10 cellular contexts compared by ENCODE assay signal in the genomic region with DNA sequence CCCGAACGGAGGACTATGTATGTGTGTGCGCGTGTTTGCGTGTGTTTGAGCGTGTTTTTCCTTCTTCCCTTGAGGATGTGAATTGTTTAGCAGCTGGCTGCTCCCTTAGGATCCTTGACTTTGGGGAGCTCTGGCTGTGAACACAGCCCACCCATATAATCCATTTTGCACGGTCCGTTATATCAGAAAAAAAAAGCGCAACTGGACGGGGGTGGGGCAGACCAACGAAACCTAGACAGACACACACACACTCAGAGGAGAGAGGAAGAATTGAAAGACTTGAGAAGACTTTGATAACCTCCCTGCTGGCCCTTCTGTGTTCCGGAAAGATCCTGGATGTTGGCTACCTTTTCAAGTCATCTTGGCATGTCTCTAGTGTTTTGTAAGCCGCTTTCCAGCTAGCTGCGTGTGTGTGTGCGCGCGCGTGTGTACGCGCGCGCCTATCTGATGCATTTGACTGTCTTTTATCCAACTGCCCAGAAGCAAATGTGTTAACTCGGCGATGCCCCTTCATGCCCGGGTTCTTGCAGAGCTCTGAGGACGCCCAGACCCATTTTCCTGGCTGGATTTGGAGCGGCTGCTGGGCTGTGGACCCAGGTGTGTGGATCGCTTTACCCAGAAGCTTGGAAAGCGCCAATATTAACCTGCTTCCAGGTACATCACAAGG. TPM values are rescaled to one million over a fixed set of nuclear protein-coding genes. Genes with fewer than 3 reads are reported as not detected.
A peak's percentile ranks its signal among the peaks of the same experiment; 100 is the strongest.
DNase-seq lines count a peak whose midpoint lies in the region; ATAC-seq, FAIRE-seq and TF ChIP-seq lines count a peak whose summit lies in the region.
"Had no signal": no experiment of that assay in that cellular context is flagged by ENCODE, and none has a peak within 500 bp of the region (broad histone marks: within the 10 kb centered on the region; RNA-seq: fewer than 3 reads in every experiment).

No MANE protein-coding gene starts in this region.

- peak overlapping the region; percentile 70 for H4K91ac ChIP-seq in trophoblast cell (ENCODE audit: low read depth, low read length)

- peak overlapping the region; percentile 72 for H3K4me2 ChIP-seq in trophoblast cell (ENCODE audit: low read length)

- H2BK5ac ChIP-seq in trophoblast cell (ENCODE audit: low read depth, low read length, poor library complexity), result no peak overlapping the region

- H3K36me3 ChIP-seq in Panc1 (ENCODE audit: control insufficient read depth, insufficient read depth, low read length) (no peaks in the 10 kb centered on the region), trophoblast cell (ENCODE audit: control insufficient read depth in 1 of 2, insufficient read depth in 2 of 2, low read length in 2 of 2) (no peaks in the 10 kb centered on the region)

- no peak for ATAC-seq in activated CD4-positive, alpha-beta T cell treated with anti-CD3 and anti-CD28 coated beads for 36 hours
- ATAC-seq in Panc1, result no peak; the same call in 1 of the 2 replicates

- no CpG with 5 or more reads among the region's 29 CpGs for WGBS in trophoblast cell (ENCODE audit: extremely low coverage, insufficient coverage, insufficient read length)

- peaks cover 19% of the 10 kb centered on the region for H3K79me1 ChIP-seq in trophoblast cell (ENCODE audit: low read length)

- H3K4me1 ChIP-seq in Panc1 (ENCODE audit: control insufficient read depth, insufficient read depth, low read length) (peaks cover 9% of the 10 kb centered on the region), trophoblast cell (ENCODE audit: control insufficient read depth in 1 of 2, insufficient read depth in 2 of 2, low read length in 2 of 2) (peaks cover 13 to 15% of the 10 kb centered on the region in 2 experiments)

- H3K4me3 ChIP-seq in Panc1 (ENCODE audit: low read depth in 2 of 2, low read length in 2 of 2) (peak overlapping the region; percentile 62 to 84), fibroblast of mammary gland (ENCODE audit: control insufficient read depth, low read depth, low read length) (peak overlapping the region; percentile 78), trophoblast cell (ENCODE audit: low read depth, low read length) (peak overlapping the region; percentile 88)

- H3K9ac ChIP-seq in trophoblast cell (ENCODE audit: low read length), result no peak overlapping the region

- no peaks in the 10 kb centered on the region for H3K9me3 Mint-ChIP-seq in activated CD4-positive, alpha-beta T cell treated with anti-CD3 and anti-CD28 coated beads for 36 hours (ENCODE audit: low read depth)

- peak overlapping the region; percentile 86 for H3K27ac ChIP-seq in Panc1 (ENCODE audit: low read length)
- H3K27ac ChIP-seq in trophoblast cell (ENCODE audit: low read depth, low read length), result no peak overlapping the region
- H3K27ac ChIP-seq: VCaP had no signal

- peak overlapping the region; percentile 52 for H3K4me3 Mint-ChIP-seq in activated CD4-positive, alpha-beta T cell treated with anti-CD3 and anti-CD28 coated beads for 36 hours

- no peak for TF ChIP-seq CTCF in Panc1 (IDR thresholded peaks at IDR 0.05)
- no peak for TF ChIP-seq CTCF in fibroblast of mammary gland (conservative IDR thresholded peaks at IDR 0.05; ENCODE audit: control insufficient read depth, insufficient read depth, low read depth, low read length)

- no peak overlapping the region for H2AK5ac ChIP-seq in trophoblast cell (ENCODE audit: low read length)

- POLR2A ChIA-PET in activated CD4-positive, alpha-beta T cell treated with anti-CD3 and anti-CD28 coated beads for 36 hours (lab: Charles Lee), result no interaction called here
- POLR2A ChIA-PET in Panc1 (lab: Charles Lee), result no interaction called here

- CTCF ChIA-PET in activated CD4-positive, alpha-beta T cell treated with anti-CD3 and anti-CD28 coated beads for 36 hours (lab: Charles Lee), result interaction anchor here (1.0 kb wide), 1 partner anchor 12 kb away, joined by 3 read pairs; no protein-coding TSS in a partner anchor
- CTCF ChIA-PET in Panc1 (lab: Charles Lee), result no interaction called here

- no peak overlapping the region for H3K14ac ChIP-seq in trophoblast cell (ENCODE audit: low read length)

- no peak for DNase-seq in activated CD4-positive, alpha-beta T cell treated with anti-CD3 and anti-CD28 coated beads for 36 hours
- DNase-seq in activated CD4-positive, alpha-beta T cell treated with anti-CD3 and anti-CD28 coated beads, Interleukin-2, amount 50 U/mL, for 4 hours, result no peak
- no peak for DNase-seq in Panc1 (ENCODE audit: low read depth, low spot score)
- DNase-seq in fibroblast of mammary gland (ENCODE audit: low read depth), result peak; percentile 48
- no peak for DNase-seq in trophoblast cell
- DNase-seq in LoVo (ENCODE audit: low spot score), result no peak
- DNase-seq in GM19239 (ENCODE audit: insufficient read length, low spot score), result no peak
- no peak for DNase-seq in GDM1 (lab: John Stamatoyannopoulos, UW)
- DNase-seq: DND-41 had no signal

- in situ Hi-C loops in Panc1 (cut with HindIII; ENCODE audit: low pct_unique_long_range_greater_than_20kb, low sequenced_read_pairs), result no loop called here

- no peak overlapping the region for H3K27ac Mint-ChIP-seq in activated CD4-positive, alpha-beta T cell treated with anti-CD3 and anti-CD28 coated beads for 36 hours

- H3K4me1 Mint-ChIP-seq in activated CD4-positive, alpha-beta T cell treated with anti-CD3 and anti-CD28 coated beads for 36 hours, result peaks cover 24% of the 10 kb centered on the region

- H2AFZ ChIP-seq in trophoblast cell (ENCODE audit: insufficient read depth, low read length, poor library complexity), result peak overlapping the region; percentile 69

- H4K12ac ChIP-seq in trophoblast cell (ENCODE audit: low read depth, low read length), result no peak overlapping the region

- H4K8ac ChIP-seq in trophoblast cell (ENCODE audit: low read depth, low read length), result peak overlapping the region; percentile 62

- peaks cover 8% of the 10 kb centered on the region for H3K79me2 ChIP-seq in trophoblast cell (ENCODE audit: control insufficient read depth, insufficient read depth, low read length, poor library complexity)

- H2BK120ac ChIP-seq in trophoblast cell (ENCODE audit: insufficient read depth, low read length, poor library complexity), result no peak overlapping the region

- peak overlapping the region; percentile 63 for H3K18ac ChIP-seq in trophoblast cell (ENCODE audit: low read length)

- peaks cover 70% of the 10 kb centered on the region for H3K27me3 Mint-ChIP-seq in activated CD4-positive, alpha-beta T cell treated with anti-CD3 and anti-CD28 coated beads for 36 hours

- H3K36me3 Mint-ChIP-seq in activated CD4-positive, alpha-beta T cell treated with anti-CD3 and anti-CD28 coated beads for 36 hours (ENCODE audit: low read depth), result no peaks in the 10 kb centered on the region

- intact Hi-C loops in activated CD4-positive, alpha-beta T cell treated with anti-CD3 and anti-CD28 coated beads for 36 hours (cut with DNase I, micrococcal nuclease), result no loop called here
- intact Hi-C loops in Panc1 (cut with micrococcal nuclease; ENCODE audit: unreplicated experiment), result loop anchor here (10.0 kb wide), 3 partner anchors 178 to 588 kb away; no protein-coding TSS in a partner anchor

- BruUV-seq in Panc1 (replicated peaks; lab: Mats Ljungman, UMichigan), result TSS peak; percentile 34

- H2BK12ac ChIP-seq in trophoblast cell (ENCODE audit: low read length), result peak overlapping the region; percentile 64

- H3K27me3 ChIP-seq in Panc1 (ENCODE audit: control insufficient read depth, insufficient read depth, low read length), result no peaks in the 10 kb centered on the region
- peaks cover 17% of the 10 kb centered on the region for H3K27me3 ChIP-seq in trophoblast cell (ENCODE audit: insufficient read depth, low read length)

- FAIRE-seq in GM19239 (lab: Jason Lieb, UNC), result no peak

- H3K9me3 ChIP-seq in Panc1 (ENCODE audit: control insufficient read depth, insufficient read depth, low read depth, low read length), result no peaks in the 10 kb centered on the region
- peaks cover 2% of the 10 kb centered on the region for H3K9me3 ChIP-seq in trophoblast cell (ENCODE audit: insufficient read depth, low read depth, low read length)

- no peak overlapping the region for H3K4ac ChIP-seq in trophoblast cell (ENCODE audit: low read depth, low read length)

- H3K23ac ChIP-seq in trophoblast cell (ENCODE audit: low read length), result no peak overlapping the region

RNA-seq across cellular contexts. Expression of a gene that starts 0.6 kb away (rescaled TPM):
- total RNA-seq in activated CD4-positive, alpha-beta T cell treated with anti-CD3 and anti-CD28 coated beads for 36 hours, result not detected
- total RNA-seq in Panc1 (2021; ENCODE audit: unreplicated experiment), result 9.8 TPM
- polyA plus RNA-seq in Panc1 (2012; ENCODE audit: insufficient read length), result 10.2 TPM
- 6.6 and 6.9 TPM in 2 replicates for polyA plus RNA-seq in trophoblast cell (2013)

Comparison
In these comparisons a context has a peak if more than half of its experiments do, and no peak if none do; other contexts are left out.
1. RNA of a gene that starts 0.6 kb away (total RNA-seq): 9.8 TPM in Panc1 (single experiment); not detected in activated CD4-positive, alpha-beta T cell treated with anti-CD3 and anti-CD28 coated beads for 36 hours; every median in the first group is over 10 times any median in the second.
2. Peak in every context shown above with its lines, with median percentiles within 50 percentile points of each other: H3K4me3 ChIP-seq.